8 cellular contexts compared by ENCODE assay signal in the genomic region with DNA sequence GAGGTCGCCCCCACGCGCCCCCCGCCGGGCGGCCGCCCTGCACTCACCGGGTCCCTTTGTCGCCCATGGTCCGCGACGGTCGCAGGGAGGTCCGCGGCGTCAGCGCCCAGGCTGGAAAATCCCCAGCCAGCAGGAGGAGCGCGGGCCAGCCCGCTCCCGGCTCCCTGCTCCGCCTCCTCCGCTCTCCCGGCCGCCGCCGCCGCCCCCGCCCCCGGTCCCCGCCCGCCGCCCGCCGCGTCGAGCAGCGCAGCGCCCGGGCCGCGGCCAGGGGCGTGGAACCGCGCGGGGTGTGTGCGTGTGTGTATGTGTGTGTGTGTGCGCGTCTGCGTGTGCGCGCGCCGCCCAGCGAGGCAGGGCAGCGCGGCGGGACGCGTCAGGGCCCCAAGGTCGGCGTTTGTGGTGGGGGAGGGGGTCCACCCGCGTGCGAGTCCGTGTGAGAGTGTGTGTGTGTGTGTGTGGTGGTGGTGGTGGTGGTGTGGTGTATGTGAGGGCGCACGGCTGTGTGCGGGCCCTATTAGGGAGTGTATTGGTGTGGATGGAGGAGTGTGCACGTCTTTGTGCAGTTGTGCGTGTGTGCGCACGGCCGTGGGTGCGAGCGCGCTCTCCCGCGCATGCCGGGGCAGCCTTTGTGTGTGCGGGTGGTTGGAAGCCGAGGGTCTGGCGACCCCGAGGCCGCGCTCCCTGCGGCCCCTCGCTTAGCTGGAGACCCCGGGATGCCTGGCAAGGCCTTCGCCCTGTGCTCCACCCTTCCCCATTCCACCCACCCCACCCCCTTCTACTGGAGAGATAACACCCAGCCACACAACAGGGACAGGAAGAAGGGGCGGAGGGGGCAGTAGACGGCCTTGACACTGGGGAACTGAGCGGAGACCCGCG. TPM values are rescaled to one million over a fixed set of nuclear protein-coding genes. Genes with fewer than 3 reads are reported as not detected.
DNase-seq lines count a peak whose midpoint lies in the region; ATAC-seq, FAIRE-seq and TF ChIP-seq lines count a peak whose summit lies in the region.

A gene (minus strand): TSS at position 121 of the 876 bp plus-strand sequence. CDS start 54 bp downstream, at position 67.

- H3K9me3 ChIP-seq in A549 = no peaks in the 10 kb centered on the region

- peaks cover 14% of the 10 kb centered on the region for H3K27me3 ChIP-seq in GM23338 (ENCODE audit: insufficient read depth)

- H3K4me3 ChIP-seq in A549 = peak within 1 kb of the TSS; percentile 77
- peak within 1 kb of the TSS; percentile 72 for H3K4me3 ChIP-seq in GM23338

- no peak for TF ChIP-seq RAD21 in A549 (conservative IDR thresholded peaks at IDR 0.05 in 1 of 2, IDR thresholded peaks at IDR 0.05 in 1 of 2)

- peak; percentile 74 to 75 for ATAC-seq in A549
- ATAC-seq in GM23338 = peak; percentile 67

- CTCF ChIA-PET in A549 (lab: Yijun Ruan, JAX) = interaction anchor here (0.7 to 3.4 kb wide), 17 partner anchors 9 to 212 kb away, joined by 3 to 24 read pairs (median 5); no protein-coding TSS in a partner anchor
- CTCF ChIA-PET in activated naive CD4-positive, alpha-beta T cell treated with anti-CD3 and anti-CD28 coated beads, Interleukin-2, amount 10 ng/mL, durations not matched to agents 7 days and 5 days (lab: Charles Lee) = interaction anchor here (0.6 to 2.1 kb wide), 7 partner anchors 11 to 31 kb away, joined by 3 to 7 read pairs (median 4); no protein-coding TSS in a partner anchor

- POLR2A ChIA-PET in A549 (lab: Yijun Ruan, JAX) = no interaction called here

- TF ChIP-seq CTCF in A549 (IDR thresholded peaks at IDR 0.05) (no peak), GM23338 (conservative IDR thresholded peaks at IDR 0.05; ENCODE audit: low read depth in 2 of 2) (no peak; a peak in 1 of 4 replicates)

- H3K36me3 Mint-ChIP-seq in GM23338 (ENCODE audit: low read depth) = peaks cover 28% of the 10 kb centered on the region
- H3K36me3 Mint-ChIP-seq in activated naive CD4-positive, alpha-beta T cell treated with anti-CD3 and anti-CD28 coated beads, Interleukin-2, amount 10 ng/mL, durations not matched to agents 7 days and 5 days = no peaks in the 10 kb centered on the region

- H4K20me1 ChIP-seq in GM23338 (replicated peaks; ENCODE audit: insufficient read depth) = no peaks in the 10 kb centered on the region

- peak; percentile 31; the same call in 1 of the 2 replicates for TF ChIP-seq POLR2A in A549 (IDR thresholded peaks at IDR 0.05; ENCODE audit: low read length)

- H3F3A ChIP-seq in GM23338 (replicated peaks; ENCODE audit: low read depth) = no peaks in the 10 kb centered on the region

- H3K9me2 ChIP-seq in GM23338 (ENCODE audit: insufficient read depth) = no peaks in the 10 kb centered on the region

- H3K4me1 Mint-ChIP-seq in GM23338 = peaks cover 58% of the 10 kb centered on the region
- H3K4me1 Mint-ChIP-seq in activated naive CD4-positive, alpha-beta T cell treated with anti-CD3 and anti-CD28 coated beads, Interleukin-2, amount 10 ng/mL, durations not matched to agents 7 days and 5 days = peaks cover 45% of the 10 kb centered on the region

- H3K27ac ChIP-seq in A549 = peak within 1 kb of the TSS; percentile 77 to 93
- no peak within 1 kb of the TSS for H3K27ac ChIP-seq in GM23338 (ENCODE audit: low read depth)

- H3K4me3 Mint-ChIP-seq in GM23338 = peak within 1 kb of the TSS; percentile 83
- peak within 1 kb of the TSS; percentile 88 for H3K4me3 Mint-ChIP-seq in activated naive CD4-positive, alpha-beta T cell treated with anti-CD3 and anti-CD28 coated beads, Interleukin-2, amount 10 ng/mL, durations not matched to agents 7 days and 5 days

- H2AFZ ChIP-seq in GM23338 = peak within 1 kb of the TSS; percentile 74; the same call in 1 of the 2 replicates

- H3K4me2 ChIP-seq in A549 (peak within 1 kb of the TSS; percentile 96), GM23338 (peak within 1 kb of the TSS; percentile 86)

- H3K79me2 ChIP-seq in GM23338 (replicated peaks; ENCODE audit: insufficient read depth) = no peaks in the 10 kb centered on the region

- peaks cover 23% of the 10 kb centered on the region for H3K27me3 Mint-ChIP-seq in GM23338 (ENCODE audit: insufficient read depth, low read depth, poor library complexity)
- H3K27me3 Mint-ChIP-seq in activated naive CD4-positive, alpha-beta T cell treated with anti-CD3 and anti-CD28 coated beads, Interleukin-2, amount 10 ng/mL, durations not matched to agents 7 days and 5 days = peaks cover 23% of the 10 kb centered on the region

- no peak for FAIRE-seq in A549 (lab: Jason Lieb, UNC)

- H3K36me3 ChIP-seq in GM23338 (ENCODE audit: insufficient read depth) = no peaks in the 10 kb centered on the region

- no peaks in the 10 kb centered on the region; the same call in 2 of the 3 replicates for H3K9me3 Mint-ChIP-seq in GM23338
- H3K9me3 Mint-ChIP-seq in activated naive CD4-positive, alpha-beta T cell treated with anti-CD3 and anti-CD28 coated beads, Interleukin-2, amount 10 ng/mL, durations not matched to agents 7 days and 5 days = no peaks in the 10 kb centered on the region

- peak within 1 kb of the TSS; percentile 82 for H3K27ac Mint-ChIP-seq in GM23338
- peak within 1 kb of the TSS; percentile 92 for H3K27ac Mint-ChIP-seq in activated naive CD4-positive, alpha-beta T cell treated with anti-CD3 and anti-CD28 coated beads, Interleukin-2, amount 10 ng/mL, durations not matched to agents 7 days and 5 days

- no peak for TF ChIP-seq EP300 in A549 (IDR thresholded peaks at IDR 0.05)

- H3K4me1 ChIP-seq in A549 = peaks cover 48% of the 10 kb centered on the region
- H3K4me1 ChIP-seq in GM23338 (ENCODE audit: insufficient read depth) = peaks cover 32% of the 10 kb centered on the region

- DNase-seq in A549 (ENCODE audit: low read depth in 1 of 2, low spot score in 1 of 2) = peak; percentile 30 to 70
- peak; percentile 82 for DNase-seq in GM23338 (ENCODE audit: low spot score)
- DNase-seq in RPMI8226 = peak; percentile 58
- DNase-seq in activated naive CD4-positive, alpha-beta T cell treated with anti-CD3 and anti-CD28 coated beads, Interleukin-2, amount 10 ng/mL, durations not matched to agents 7 days and 5 days = peak; percentile 76
- DNase-seq in glomerular endothelial cell (ENCODE audit: extremely low read depth, low read depth, low spot score) = no peak
- peak; percentile 33 for DNase-seq in occipital lobe (lab: John Stamatoyannopoulos, UW)
- DNase-seq in ureter (ENCODE audit: low spot score) = no peak
- DNase-seq in globus pallidus (ENCODE audit: low spot score) = no peak

- WGBS in A549 (ENCODE audit: missing lambda C conversion rate) = 6% methylated on average over 26 of the region's 95 CpGs

TF ChIP-seq in A549, 52 proteins besides CTCF, POLR2A, EP300 and RAD21:
- TF ChIP-seq HOXB13 (CRISPR knock-in tag; IDR thresholded peaks at IDR 0.05; ENCODE audit: low read depth) (no peak), JUN (IDR thresholded peaks at IDR 0.05) (peak in 1 of 2 experiments; percentile 36; a peak in 1 of 5 replicates), HOXA7 (CRISPR knock-in tag; IDR thresholded peaks at IDR 0.05) (no peak), SMC3 (IDR thresholded peaks at IDR 0.05) (peak; percentile 38; the same call in 1 of the 3 replicates), CBX2 (IDR thresholded peaks at IDR 0.05; ENCODE audit: borderline replicate concordance, low read depth) (no peak)
- TF ChIP-seq, protein P1, sequence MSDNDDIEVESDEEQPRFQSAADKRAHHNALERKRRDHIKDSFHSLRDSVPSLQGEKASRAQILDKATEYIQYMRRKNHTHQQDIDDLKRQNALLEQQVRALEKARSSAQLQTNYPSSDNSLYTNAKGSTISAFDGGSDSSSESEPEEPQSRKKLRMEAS (IDR thresholded peaks at IDR 0.05) = peak; percentile 53

TF ChIP-seq in GM23338, 12 proteins besides CTCF, POLR2A, EP300 and RAD21:
- no peak for TF ChIP-seq EZH2phosphoT487 (IDR thresholded peaks at IDR 0.05; ENCODE audit: unreplicated experiment)
- TF ChIP-seq CREB1 (CRISPR knock-in tag; IDR thresholded peaks at IDR 0.05; ENCODE audit: low read depth) = 0 out of 2 replicates have a peak, but pooled peaks have one; percentile 16
- TF ChIP-seq ZNF331 (CRISPR knock-in tag; IDR thresholded peaks at IDR 0.05; ENCODE audit: low read depth) = no peak
- 0 out of 2 replicates have a peak, but pooled peaks have one; percentile 6 for TF ChIP-seq POLR2AphosphoS5 (IDR thresholded peaks at IDR 0.05; ENCODE audit: low read depth)
TF ChIP-seq in GM23338: peak in this region for 2.

RNA-seq across cellular contexts. Expression of the gene that starts here (rescaled TPM):
- polyA plus RNA-seq in A549 (2011; rRNA removed) (14.3 and 18.1 TPM in 2 replicates), A549 (2017; fragmentation: RNase III; extraction: RNeasy Plus Mini Kit Qiagen cat#74134 plus additional on column Dnase treatment) (4.9 to 8.4 TPM (median 6.8 TPM) in 3 replicates), GM23338 (2016; fragmentation: Nextera tagmentation; extraction: Ambion mirVana) (5.8 and 6.3 TPM in 2 replicates)
- 4.8 TPM in 2 replicates for polyA plus RNA-seq in A549 (2012; cell fraction: cytosol; rRNA removed)
- 3.8 and 5.0 TPM in 2 replicates for polyA plus RNA-seq in A549 (2012; cell fraction: nucleus; rRNA removed)
- 54.8 and 57.9 TPM in 2 replicates for polyA minus RNA-seq in A549 (2011; rRNA and poly(A)+ RNA removed)
- 11.1 and 17.0 TPM in 2 replicates for total RNA-seq in GM23338 (2014; rRNA removed; shearing (Covaris generic))
- total RNA-seq in glomerular endothelial cell (142 and 224 TPM in 2 replicates), occipital lobe (55.4 TPM), ureter (53.4 TPM)

Comparison
In these comparisons a context has a peak if more than half of its experiments do, and no peak if none do; other contexts are left out.
1. DNase-seq: peak in A549 (2 of 2), GM23338 (single experiment), RPMI8226 (single experiment), activated naive CD4-positive, alpha-beta T cell treated with anti-CD3 and anti-CD28 coated beads, Interleukin-2, amount 10 ng/mL, durations not matched to agents 7 days and 5 days (single experiment) and occipital lobe (single experiment); none in glomerular endothelial cell (single experiment), ureter (single experiment) and globus pallidus (single experiment).